Comparison of ENCODE assay signal across 17 cellular contexts in the genomic region with DNA sequence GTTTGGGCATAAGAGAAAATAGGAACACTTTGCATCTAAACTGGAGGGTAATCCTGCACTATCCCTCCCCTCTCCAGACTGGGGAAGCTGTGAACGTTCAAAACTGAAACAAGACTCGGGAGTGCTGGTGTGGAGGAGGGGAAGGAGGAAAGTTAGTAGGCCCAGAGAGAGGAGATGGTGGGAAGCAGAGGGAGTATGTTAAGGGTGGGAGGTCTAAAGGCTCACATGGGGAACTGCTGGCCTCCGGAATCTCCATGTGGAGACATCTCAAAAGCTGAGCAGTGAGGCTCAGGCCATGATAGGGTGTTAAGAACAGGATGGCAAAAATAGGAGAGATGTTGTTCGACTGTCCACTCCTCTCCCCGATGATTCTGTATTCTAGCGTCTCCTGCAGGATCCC. TPM values are rescaled to one million over a fixed set of nuclear protein-coding genes. Genes with fewer than 3 reads are reported as not detected.
DNase-seq lines count a peak whose midpoint lies in the region; ATAC-seq and TF ChIP-seq lines count a peak whose summit lies in the region.
"Had no signal": no experiment of that assay in that cellular context is flagged by ENCODE, and none has a peak within 500 bp of the region (broad histone marks: within the 10 kb centered on the region; RNA-seq: fewer than 3 reads in every experiment).

No MANE protein-coding gene starts in this region.

- no peak for TF ChIP-seq CTCF in right atrium auricular region (IDR thresholded peaks at IDR 0.05)
- TF ChIP-seq CTCF in WTC11 (IDR thresholded peaks at IDR 0.05) = no peak
- no peak for TF ChIP-seq CTCF in adrenal gland (IDR thresholded peaks at IDR 0.05)

- H3K27ac ChIP-seq in right atrium auricular region = no peak overlapping the region
- H3K27ac ChIP-seq in adrenal gland = no peak overlapping the region
- H3K27ac ChIP-seq: BLaER1 had no signal

- no peaks in the 10 kb centered on the region for H3K9me3 ChIP-seq in right atrium auricular region
- no peaks in the 10 kb centered on the region for H3K9me3 ChIP-seq in adrenal gland (replicated peaks in 1 of 3)
- H3K9me3 ChIP-seq: BLaER1 had no signal

- H3K4me1 Mint-ChIP-seq in WTC11 = peaks cover 88% of the 10 kb centered on the region
- H3K4me1 Mint-ChIP-seq: CD14-positive monocyte had no signal

- H3K4me3 Mint-ChIP-seq in WTC11 = no peak overlapping the region
- H3K4me3 Mint-ChIP-seq: CD14-positive monocyte; CD8-positive, alpha-beta T cell had no signal

- POLR2A ChIA-PET in WTC11 (lab: Charles Lee) = no interaction called here

- no peaks in the 10 kb centered on the region for H3K27me3 ChIP-seq in right atrium auricular region
- no peaks in the 10 kb centered on the region for H3K27me3 ChIP-seq in adrenal gland
- H3K27me3 ChIP-seq: BLaER1 had no signal

- no peaks in the 10 kb centered on the region for H3K9me3 Mint-ChIP-seq in WTC11
- H3K9me3 Mint-ChIP-seq: CD14-positive monocyte; CD8-positive, alpha-beta T cell had no signal

- peak overlapping the region; percentile 24; the same call in 1 of the 2 replicates for H3K27ac Mint-ChIP-seq in WTC11
- H3K27ac Mint-ChIP-seq: CD14-positive monocyte; CD8-positive, alpha-beta T cell had no signal

- intact Hi-C loops in left cardiac atrium (cut with DNase I) (no loop called here), adrenal gland (cut with DNase I) (no loop called here)

- ATAC-seq in left cardiac atrium (no peak), WTC11 (no peak), left lobe of liver (no peak)
- ATAC-seq: CD8-positive, alpha-beta T cell had no signal

- WGBS in adrenal gland, 4 donors = 74 to 86% (median 75%) methylated on average over 6 of the region's 6 CpGs

- DNase-seq in right atrium auricular region (ENCODE audit: low spot score) (peak; percentile 50), left cardiac atrium (no peak), WTC11 (ENCODE audit: low spot score) (no peak), left kidney (ENCODE audit: low read depth, low spot score) (peak; percentile 9), adrenal gland (no peak), left lobe of liver (ENCODE audit: low spot score) (no peak), NCI-H510A treated with DMSO at 0.1 percent for 48 hours (lab: John Stamatoyannopoulos, UW) (no peak)
- DNase-seq: 8988T; Calu3; CD8-positive, alpha-beta T cell; DMS79 treated with DMSO at 0.1 percent for 48 hours; GF-D8; GOT3; H7; IMR-90 had no signal

- no peak for TF ChIP-seq POLR2A in adrenal gland (IDR thresholded peaks at IDR 0.05)

- H3K4me1 ChIP-seq in right atrium auricular region (no peaks in the 10 kb centered on the region), adrenal gland (replicated peaks in 1 of 2) (no peaks in the 10 kb centered on the region)

- CTCF ChIA-PET in WTC11 (lab: Charles Lee) = interaction anchor here (1.2 kb wide), 1 partner anchor 48 kb away, joined by 3 read pairs; no protein-coding TSS in a partner anchor

- no peaks in the 10 kb centered on the region for H3K36me3 ChIP-seq in right atrium auricular region
- no peaks in the 10 kb centered on the region for H3K36me3 ChIP-seq in adrenal gland (replicated peaks in 1 of 2)

- H3K4me3 ChIP-seq in right atrium auricular region = no peak overlapping the region
- no peak overlapping the region for H3K4me3 ChIP-seq in adrenal gland
- H3K4me3 ChIP-seq: BLaER1 had no signal

- no peaks in the 10 kb centered on the region for H3K27me3 Mint-ChIP-seq in WTC11 (ENCODE audit: low read depth)

- no peaks in the 10 kb centered on the region for H3K36me3 Mint-ChIP-seq in WTC11
- H3K36me3 Mint-ChIP-seq: CD14-positive monocyte; CD8-positive, alpha-beta T cell had no signal

TF ChIP-seq in WTC11, 78 proteins besides CTCF, POLR2A, EP300 and RAD21:
- TF ChIP-seq SOX15 (CRISPR knock-in tag; IDR thresholded peaks at IDR 0.05) (no peak), MXD4 (CRISPR knock-in tag; IDR thresholded peaks at IDR 0.05; ENCODE audit: borderline replicate concordance) (no peak)
- TF ChIP-seq, protein P1, sequence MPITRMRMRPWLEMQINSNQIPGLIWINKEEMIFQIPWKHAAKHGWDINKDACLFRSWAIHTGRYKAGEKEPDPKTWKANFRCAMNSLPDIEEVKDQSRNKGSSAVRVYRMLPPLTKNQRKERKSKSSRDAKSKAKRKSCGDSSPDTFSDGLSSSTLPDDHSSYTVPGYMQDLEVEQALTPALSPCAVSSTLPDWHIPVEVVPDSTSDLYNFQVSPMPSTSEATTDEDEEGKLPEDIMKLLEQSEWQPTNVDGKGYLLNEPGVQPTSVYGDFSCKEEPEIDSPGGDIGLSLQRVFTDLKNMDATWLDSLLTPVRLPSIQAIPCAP (CRISPR knock-in tag; IDR thresholded peaks at IDR 0.05) = no peak
- TF ChIP-seq, protein P2, sequence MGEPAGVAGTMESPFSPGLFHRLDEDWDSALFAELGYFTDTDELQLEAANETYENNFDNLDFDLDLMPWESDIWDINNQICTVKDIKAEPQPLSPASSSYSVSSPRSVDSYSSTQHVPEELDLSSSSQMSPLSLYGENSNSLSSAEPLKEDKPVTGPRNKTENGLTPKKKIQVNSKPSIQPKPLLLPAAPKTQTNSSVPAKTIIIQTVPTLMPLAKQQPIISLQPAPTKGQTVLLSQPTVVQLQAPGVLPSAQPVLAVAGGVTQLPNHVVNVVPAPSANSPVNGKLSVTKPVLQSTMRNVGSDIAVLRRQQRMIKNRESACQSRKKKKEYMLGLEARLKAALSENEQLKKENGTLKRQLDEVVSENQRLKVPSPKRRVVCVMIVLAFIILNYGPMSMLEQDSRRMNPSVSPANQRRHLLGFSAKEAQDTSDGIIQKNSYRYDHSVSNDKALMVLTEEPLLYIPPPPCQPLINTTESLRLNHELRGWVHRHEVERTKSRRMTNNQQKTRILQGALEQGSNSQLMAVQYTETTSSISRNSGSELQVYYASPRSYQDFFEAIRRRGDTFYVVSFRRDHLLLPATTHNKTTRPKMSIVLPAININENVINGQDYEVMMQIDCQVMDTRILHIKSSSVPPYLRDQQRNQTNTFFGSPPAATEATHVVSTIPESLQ (CRISPR knock-in tag; IDR thresholded peaks at IDR 0.05) = no peak
- TF ChIP-seq, protein P3, sequence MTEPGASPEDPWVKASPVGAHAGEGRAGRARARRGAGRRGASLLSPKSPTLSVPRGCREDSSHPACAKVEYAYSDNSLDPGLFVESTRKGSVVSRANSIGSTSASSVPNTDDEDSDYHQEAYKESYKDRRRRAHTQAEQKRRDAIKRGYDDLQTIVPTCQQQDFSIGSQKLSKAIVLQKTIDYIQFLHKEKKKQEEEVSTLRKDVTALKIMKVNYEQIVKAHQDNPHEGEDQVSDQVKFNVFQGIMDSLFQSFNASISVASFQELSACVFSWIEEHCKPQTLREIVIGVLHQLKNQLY (CRISPR knock-in tag; IDR thresholded peaks at IDR 0.05) = no peak
- TF ChIP-seq, protein P4, sequence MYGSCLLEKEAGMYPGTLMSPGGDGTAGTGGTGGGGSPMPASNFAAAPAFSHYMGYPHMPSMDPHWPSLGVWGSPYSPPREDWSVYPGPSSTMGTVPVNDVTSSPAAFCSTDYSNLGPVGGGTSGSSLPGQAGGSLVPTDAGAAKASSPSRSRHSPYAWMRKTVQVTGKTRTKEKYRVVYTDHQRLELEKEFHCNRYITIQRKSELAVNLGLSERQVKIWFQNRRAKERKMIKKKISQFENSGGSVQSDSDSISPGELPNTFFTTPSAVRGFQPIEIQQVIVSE (CRISPR knock-in tag; IDR thresholded peaks at IDR 0.05; ENCODE audit: borderline replicate concordance) = no peak

RNA-seq across cellular contexts. Expression of a gene that starts 47.9 kb away (rescaled TPM):
- 1 to 10 TPM; 1.1 to 1.4 TPM for total RNA-seq in right atrium auricular region
- 1 to 10 TPM; 2.2 to 2.8 TPM for total RNA-seq in left cardiac atrium
- total RNA-seq in WTC11 (2021) = 164 to 196 TPM (median 187 TPM) in 3 replicates
- total RNA-seq in adrenal gland = 1 to 10 TPM in 4 of 8 donors, under 1 TPM in 3, not detected in 1; 0.69 to 5.6 (median 2.2) TPM
- 1 to 10 TPM in 1 of 3 donors, under 1 TPM in 2; 0.20 to 2.2 (median 0.72) TPM for polyA plus RNA-seq in adrenal gland
- 0.33 TPM for total RNA-seq in left lobe of liver
- total RNA-seq: IMR-90 had no signal
- polyA plus RNA-seq: IMR-90 had no signal

Comparison
In these comparisons a context has a peak if more than half of its experiments do, and no peak if none do; other contexts are left out.
1. DNase-seq: peak in right atrium auricular region (single experiment) and left kidney (single experiment); none in left cardiac atrium (single experiment), WTC11 (single experiment), adrenal gland (0 of 7), left lobe of liver (single experiment) and NCI-H510A treated with DMSO at 0.1 percent for 48 hours (single experiment).
2. RNA of a gene that starts 47.9 kb away (total RNA-seq): 164 to 196 TPM in WTC11; 2.2 to 2.8 TPM in left cardiac atrium, 0.69 to 5.6 TPM in adrenal gland, 1.1 to 1.4 TPM in right atrium auricular region and 0.33 TPM in left lobe of liver (single experiment); every median in the first group is over 10 times any median in the second.